ENCODE assay signal across 29 cellular contexts in genomic region chr13:41040584-41041334, GRCh38. TPM values are rescaled to one million over a fixed set of nuclear protein-coding genes. Genes with fewer than 3 reads are reported as not detected.
DNase-seq lines count a peak whose midpoint lies in the region; ATAC-seq, FAIRE-seq and TF ChIP-seq lines count a peak whose summit lies in the region.
"Had no signal": no experiment of that assay in that cellular context is flagged by ENCODE, and none has a peak within 500 bp of the region (broad histone marks: within the 10 kb centered on the region; RNA-seq: fewer than 3 reads in every experiment).

No MANE protein-coding gene starts in this region.

- H3K36me3 ChIP-seq in astrocyte (ENCODE audit: insufficient read depth, low read length), result no peaks in the 10 kb centered on the region
- H3K36me3 ChIP-seq in naive thymus-derived CD4-positive, alpha-beta T cell (ENCODE audit: control insufficient read depth in 2 of 3, insufficient read depth in 3 of 3, low read length in 3 of 3), result no peaks in the 10 kb centered on the region
- H3K36me3 ChIP-seq: ovary, Peyer's patch, SJCRH30, upper lobe of right lung had no signal

- H3K4me2 ChIP-seq in astrocyte (ENCODE audit: low read length), result peak overlapping the region; percentile 28

- H3K9me3 ChIP-seq in CD4-positive, alpha-beta T cell (ENCODE audit: control insufficient read depth, low read length), result no peaks in the 10 kb centered on the region
- H3K9me3 ChIP-seq in astrocyte (ENCODE audit: insufficient read depth, low read depth, low read length), result no peaks in the 10 kb centered on the region
- no peaks in the 10 kb centered on the region for H3K9me3 ChIP-seq in naive thymus-derived CD4-positive, alpha-beta T cell (ENCODE audit: control insufficient read depth in 2 of 3, low read length in 3 of 3)
- H3K9me3 ChIP-seq: mucosa of descending colon, ovary, Peyer's patch, SJCRH30, upper lobe of right lung had no signal

- H2AFZ ChIP-seq in astrocyte (ENCODE audit: low read depth, low read length), result no peak overlapping the region

- CTCF ChIA-PET in CD4-positive, alpha-beta T cell (lab: Charles Lee), result interaction anchor here (0.6 to 0.7 kb wide), 2 partner anchors 10 to 54 kb away, joined by 3 to 4 read pairs; no protein-coding TSS in a partner anchor
- CTCF ChIA-PET in naive thymus-derived CD4-positive, alpha-beta T cell (lab: Charles Lee), result interaction anchor here (2.2 kb wide), 1 partner anchor 14 kb away, joined by 13 read pairs; no protein-coding TSS in a partner anchor

- no peak overlapping the region for H3K4me3 ChIP-seq in astrocyte (ENCODE audit: insufficient read depth, low read depth, low read length)
- H3K4me3 ChIP-seq in naive thymus-derived CD4-positive, alpha-beta T cell (ENCODE audit: low read length), result no peak overlapping the region
- H3K4me3 ChIP-seq: mucosa of descending colon, ovary, Peyer's patch, SJCRH30, upper lobe of right lung had no signal

- H3K9me3 Mint-ChIP-seq in CD4-positive, alpha-beta T cell, result peaks cover 2% of the 10 kb centered on the region
- peaks cover 11% of the 10 kb centered on the region for H3K9me3 Mint-ChIP-seq in astrocyte (ENCODE audit: unreplicated experiment)
- peaks cover 0 to 10% (median 2%) of the 10 kb centered on the region in 11 donors for H3K9me3 Mint-ChIP-seq in naive thymus-derived CD4-positive, alpha-beta T cell

- no peaks in the 10 kb centered on the region for H3K36me3 Mint-ChIP-seq in CD4-positive, alpha-beta T cell (ENCODE audit: low read depth)
- H3K36me3 Mint-ChIP-seq in astrocyte (ENCODE audit: low read depth, unreplicated experiment), result peaks cover 6% of the 10 kb centered on the region
- H3K36me3 Mint-ChIP-seq in naive thymus-derived CD4-positive, alpha-beta T cell, result peaks cover 0 to 20% (median 0%) of the 10 kb centered on the region in 5 donors
- H3K36me3 Mint-ChIP-seq: CD8-positive, alpha-beta memory T cell had no signal

- peaks cover 15% of the 10 kb centered on the region for H3K4me1 Mint-ChIP-seq in CD4-positive, alpha-beta T cell (ENCODE audit: low read depth)
- peaks cover 3% of the 10 kb centered on the region for H3K4me1 Mint-ChIP-seq in astrocyte (ENCODE audit: low read depth, unreplicated experiment)
- H3K4me1 Mint-ChIP-seq in naive thymus-derived CD4-positive, alpha-beta T cell, result peaks cover 0 to 28% (median 15%) of the 10 kb centered on the region in 7 donors

- H3K4me1 ChIP-seq in astrocyte (ENCODE audit: insufficient read depth, low read length), result no peaks in the 10 kb centered on the region
- no peaks in the 10 kb centered on the region for H3K4me1 ChIP-seq in naive thymus-derived CD4-positive, alpha-beta T cell (ENCODE audit: control insufficient read depth in 2 of 2, insufficient read depth in 2 of 2, low read length in 2 of 2)
- H3K4me1 ChIP-seq: Peyer's patch, SJCRH30, upper lobe of right lung had no signal

- no peak for TF ChIP-seq CTCF in CD4-positive, alpha-beta T cell (IDR thresholded peaks at IDR 0.05)
- no peak for TF ChIP-seq CTCF in astrocyte (IDR thresholded peaks at IDR 0.05; ENCODE audit: insufficient read depth, low read depth, low read length)

- peaks cover 30% of the 10 kb centered on the region for H4K20me1 ChIP-seq in astrocyte (ENCODE audit: insufficient read depth, low read length)

- H3K27ac ChIP-seq in CD4-positive, alpha-beta T cell (ENCODE audit: low read depth, low read length), result no peak overlapping the region
- no peak overlapping the region for H3K27ac ChIP-seq in astrocyte (ENCODE audit: low read depth, low read length)
- no peak overlapping the region for H3K27ac ChIP-seq in naive thymus-derived CD4-positive, alpha-beta T cell (ENCODE audit: low read depth, low read length)
- H3K27ac ChIP-seq: ovary, SJCRH30, upper lobe of right lung had no signal

- intact Hi-C loops in CD4-positive, alpha-beta T cell (cut with DNase I, micrococcal nuclease), result no loop called here
- intact Hi-C loops in naive thymus-derived CD4-positive, alpha-beta T cell (cut with micrococcal nuclease), result no loop called here
- intact Hi-C loops in left colon (cut with DNase I, micrococcal nuclease), result no loop called here

- H3K9ac ChIP-seq in astrocyte (ENCODE audit: low read length), result no peak overlapping the region

- FAIRE-seq in GM12891 (lab: Jason Lieb, UNC), result peak; percentile 13
- no peak for FAIRE-seq in astrocyte (lab: Jason Lieb, UNC)
- FAIRE-seq: GM19239, H1, small intestine had no signal

- H3K79me2 ChIP-seq in astrocyte (ENCODE audit: insufficient read depth, low read length), result peaks cover 35% of the 10 kb centered on the region

- POLR2A ChIA-PET in CD4-positive, alpha-beta T cell (lab: Charles Lee), result no interaction called here
- POLR2A ChIA-PET in naive thymus-derived CD4-positive, alpha-beta T cell (lab: Charles Lee), result interaction anchor here (0.6 to 0.9 kb wide), 2 partner anchors 118 to 457 kb away, joined by 3 to 5 read pairs; no protein-coding TSS in a partner anchor

- no peak for DNase-seq in CD4-positive, alpha-beta T cell
- DNase-seq in GM12891 (ENCODE audit: insufficient read length, low spot score) (no peak), astrocyte (ENCODE audit: low read depth) (no peak), left colon (no peak)
- no peak for DNase-seq in naive thymus-derived CD4-positive, alpha-beta T cell
- DNase-seq: activated CD4-positive, alpha-beta memory T cell treated with anti-CD3 and anti-CD28 coated beads for 36 hours; activated CD8-positive, alpha-beta memory T cell treated with anti-CD3 and anti-CD28 coated beads, Interleukin-2, amount 50 U/mL, for 4 hours; activated naive CD8-positive, alpha-beta T cell treated with anti-CD3 and anti-CD28 coated beads, Interleukin-2, amount 10 ng/mL, durations not matched to agents 7 days and 5 days; CD8-positive, alpha-beta memory T cell; cerebellar nuclear complex; DMS153; KBM-7; mucosa of descending colon; NCI-H1105; NCI-H1930; NCI-H526; ovary; Peyer's patch; retina; SJCRH30; small intestine; stimulated activated CD8-positive, alpha-beta memory T cell treated with anti-CD3 and anti-CD28 coated beads, Interleukin-4, amount 100 ng/mL, for 48 hours; T-helper 1 cell; upper lobe of right lung had no signal

- ATAC-seq in CD4-positive, alpha-beta T cell (ENCODE audit: poor library complexity), result no peak
- ATAC-seq in naive thymus-derived CD4-positive, alpha-beta T cell, result no peak
- no peak for ATAC-seq in HG03108 (IDR thresholded peaks at IDR 0.05; ENCODE audit: unreplicated experiment)
- ATAC-seq in left colon, result no peak
- no peak for ATAC-seq in HG03442 (IDR thresholded peaks at IDR 0.05; ENCODE audit: unreplicated experiment)
- ATAC-seq: mucosa of descending colon, upper lobe of right lung had no signal

- H3K27me3 Mint-ChIP-seq in CD4-positive, alpha-beta T cell, result no peaks in the 10 kb centered on the region
- H3K27me3 Mint-ChIP-seq in astrocyte (ENCODE audit: low read depth, unreplicated experiment), result no peaks in the 10 kb centered on the region
- H3K27me3 Mint-ChIP-seq in naive thymus-derived CD4-positive, alpha-beta T cell, result no peaks in the 10 kb centered on the region
- H3K27me3 Mint-ChIP-seq: activated CD4-positive, alpha-beta memory T cell treated with anti-CD3 and anti-CD28 coated beads for 36 hours; activated naive CD8-positive, alpha-beta T cell treated with anti-CD3 and anti-CD28 coated beads, Interleukin-2, amount 10 ng/mL, durations not matched to agents 7 days and 5 days; CD8-positive, alpha-beta memory T cell had no signal

- TF ChIP-seq POLR2A in GM12891 (IDR thresholded peaks at IDR 0.05; ENCODE audit: low read depth, low read length), result no peak

- no peak overlapping the region for H3K4me3 Mint-ChIP-seq in CD4-positive, alpha-beta T cell
- H3K4me3 Mint-ChIP-seq in astrocyte (ENCODE audit: unreplicated experiment), result no peak overlapping the region
- no peak overlapping the region for H3K4me3 Mint-ChIP-seq in naive thymus-derived CD4-positive, alpha-beta T cell
- H3K4me3 Mint-ChIP-seq: activated CD4-positive, alpha-beta memory T cell treated with anti-CD3 and anti-CD28 coated beads for 36 hours; activated naive CD8-positive, alpha-beta T cell treated with anti-CD3 and anti-CD28 coated beads, Interleukin-2, amount 10 ng/mL, durations not matched to agents 7 days and 5 days had no signal

- peak overlapping the region; percentile 7 for H3K27ac Mint-ChIP-seq in CD4-positive, alpha-beta T cell
- H3K27ac Mint-ChIP-seq in astrocyte (ENCODE audit: unreplicated experiment), result no peak overlapping the region
- H3K27ac Mint-ChIP-seq in naive thymus-derived CD4-positive, alpha-beta T cell, result peak overlapping the region in 7 of 9 donors; percentile 6 to 64 (median 44)
- H3K27ac Mint-ChIP-seq: activated CD4-positive, alpha-beta memory T cell treated with anti-CD3 and anti-CD28 coated beads for 36 hours; activated naive CD8-positive, alpha-beta T cell treated with anti-CD3 and anti-CD28 coated beads, Interleukin-2, amount 10 ng/mL, durations not matched to agents 7 days and 5 days; activated T-helper 2 cell treated with anti-CD3 and anti-CD28 coated beads, Interferon-gamma antibody, Interleukin-2, Interleukin-4, amounts not matched to agents 10 μg/mL and 5 μg/mL and 100 μg/mL, durations not matched to agents 14 hours and 24 hours and 36 hours had no signal

- H3K27me3 ChIP-seq in CD4-positive, alpha-beta T cell (ENCODE audit: control insufficient read depth, insufficient read depth, low read length), result no peaks in the 10 kb centered on the region
- H3K27me3 ChIP-seq in astrocyte (ENCODE audit: insufficient read depth, low read length), result no peaks in the 10 kb centered on the region
- H3K27me3 ChIP-seq in naive thymus-derived CD4-positive, alpha-beta T cell (ENCODE audit: control insufficient read depth in 2 of 2, insufficient read depth in 2 of 2, low read length in 2 of 2), result no peaks in the 10 kb centered on the region
- H3K27me3 ChIP-seq: ovary, Peyer's patch, SJCRH30, upper lobe of right lung had no signal

TF ChIP-seq in GM12891, 5 proteins besides CTCF, POLR2A, EP300 and RAD21:
- TF ChIP-seq SPI1 (IDR thresholded peaks at IDR 0.05; ENCODE audit: low read depth, low read length) (no peak), TAF1 (IDR thresholded peaks at IDR 0.05; ENCODE audit: low read depth, low read length) (no peak), POLR2AphosphoS5 (IDR thresholded peaks at IDR 0.05; ENCODE audit: low read depth, low read length) (no peak), POU2F2 (IDR thresholded peaks at IDR 0.05; ENCODE audit: low read depth, low read length) (no peak), PAX5 (IDR thresholded peaks at IDR 0.05; ENCODE audit: insufficient read depth, low read length, severe bottlenecking) (no peak)

RNA-seq across cellular contexts. Expression of gene WBP4, which starts 20.6 kb away (rescaled TPM):
- 1 to 10 TPM; 6.9 to 7.4 TPM for total RNA-seq in CD4-positive, alpha-beta T cell
- 12.1 TPM for polyA plus RNA-seq in GM12891 (2012; ENCODE audit: low read depth, missing spikeins)
- total RNA-seq in astrocyte (10.4 and 10.6 TPM in 2 replicates), left colon (1 to 10 TPM; 7.1 to 7.5 TPM)
- total RNA-seq in naive thymus-derived CD4-positive, alpha-beta T cell, result 1 to 10 TPM; 6.5 to 9.8 (median 8.6) TPM
- 1 to 10 TPM; 2.8 to 4.8 TPM for polyA plus RNA-seq in naive thymus-derived CD4-positive, alpha-beta T cell

RNA-seq across cellular contexts. Expression of gene ELF1, which starts 21.6 kb away (rescaled TPM):
- total RNA-seq in CD4-positive, alpha-beta T cell, result 100 to 1,000 TPM; 354 to 358 TPM
- polyA plus RNA-seq in GM12891 (2012; ENCODE audit: low read depth, missing spikeins), result 30.2 TPM
- total RNA-seq in astrocyte (69.1 and 75.1 TPM in 2 replicates), left colon (100 to 1,000 TPM in 1 of 2 donors, 10 to 100 TPM in 1; 93.5 to 104 TPM)
- 100 to 1,000 TPM; 117 to 193 (median 180) TPM for total RNA-seq in naive thymus-derived CD4-positive, alpha-beta T cell
- polyA plus RNA-seq in naive thymus-derived CD4-positive, alpha-beta T cell, result 100 to 1,000 TPM; 134 to 142 TPM
